In the genomic region with DNA sequence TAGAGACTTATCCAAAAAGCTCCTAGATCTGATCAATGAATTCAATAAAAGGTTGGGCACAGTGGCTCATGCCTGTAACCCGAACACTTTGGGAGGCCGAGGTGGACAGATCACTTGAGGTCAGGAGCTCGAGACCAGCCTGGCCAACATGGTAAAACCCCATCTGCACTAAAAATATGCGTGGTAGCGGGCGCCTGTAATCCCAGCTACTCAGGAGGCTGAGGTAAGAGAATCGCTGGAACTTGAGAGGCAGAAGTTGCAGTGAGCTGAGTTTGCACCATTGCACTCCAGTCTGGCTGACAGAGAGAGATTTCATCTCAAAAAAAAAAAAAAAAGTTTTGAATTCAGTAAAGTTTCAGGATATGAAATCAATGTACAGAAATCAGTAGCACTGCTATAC, we compare ENCODE assay signal across 18 cellular contexts.
"Had no signal": no experiment of that assay in that cellular context is flagged by ENCODE, and none has a peak within 500 bp of the region (broad histone marks: within the 10 kb centered on the region; RNA-seq: fewer than 3 reads in every experiment).

No MANE protein-coding gene starts in this region.

- H3K9me3 ChIP-seq: testis, vagina had no signal

- H3K9ac ChIP-seq: SK-N-SH had no signal

- H3K4me3 Mint-ChIP-seq: central memory CD8-positive, alpha-beta T cell; naive B cell; neural crest cell; stimulated activated naive B cell treated with anti-CD40 and anti-IgM and Interleukin-4, amounts not matched to agents 10 μg/mL and 1 μg/mL and 100 μg/mL, for 72 hours; WTC11 had no signal

- H3K4me1 Mint-ChIP-seq: neural crest cell had no signal

- H3K4me2 ChIP-seq: SK-N-SH, smooth muscle cell had no signal

- DNase-seq: activated CD8-positive, alpha-beta memory T cell treated with anti-CD3 and anti-CD28 coated beads for 24 hours; heart left ventricle; islet precursor cell; left cardiac atrium; naive B cell; posterior cingulate gyrus; SK-N-SH; stimulated activated CD4-positive, alpha-beta T cell treated with anti-CD3 and anti-CD28 coated beads, Interleukin-15, amount 100 ng/mL, for 24 hours; stimulated activated naive B cell treated with anti-CD40 and anti-IgM and Interleukin-4, amounts not matched to agents 10 μg/mL and 1 μg/mL and 100 μg/mL, for 72 hours; testis had no signal

- H3K9me3 Mint-ChIP-seq: central memory CD8-positive, alpha-beta T cell had no signal

- ATAC-seq: heart left ventricle; left cardiac atrium; sciatic nerve; stimulated activated naive B cell treated with anti-CD40 and anti-IgM and Interleukin-4, amounts not matched to agents 10 μg/mL and 1 μg/mL and 100 μg/mL, for 72 hours; WTC11 had no signal

- H3K4me3 ChIP-seq: coronary artery, heart left ventricle, smooth muscle cell, testis, vagina had no signal

- H3K27me3 Mint-ChIP-seq: central memory CD8-positive, alpha-beta T cell; naive B cell; stimulated activated naive B cell treated with anti-CD40 and anti-IgM and Interleukin-4, amounts not matched to agents 10 μg/mL and 1 μg/mL and 100 μg/mL, for 72 hours had no signal

- H3K27ac ChIP-seq: coronary artery, epithelial cell of prostate, testis, vagina had no signal

- H3K9me2 ChIP-seq: SK-N-SH had no signal

- H3K27me3 ChIP-seq: heart left ventricle, testis, vagina had no signal
